ENCODE assay signal across 29 cellular contexts in genomic region chrX:105645667-105646354, GRCh38.
A peak's percentile ranks its signal among the peaks of the same experiment; 100 is the strongest.
DNase-seq lines count a peak whose midpoint lies in the region; ATAC-seq and TF ChIP-seq lines count a peak whose summit lies in the region.
"Had no signal": no experiment of that assay in that cellular context is flagged by ENCODE, and none has a peak within 500 bp of the region (broad histone marks: within the 10 kb centered on the region; RNA-seq: fewer than 3 reads in every experiment).

No MANE protein-coding gene starts in this region.

- no peak for TF ChIP-seq POLR2A in adrenal gland (IDR thresholded peaks at IDR 0.05)

- peak overlapping the region; percentile 69 for H3K4me2 ChIP-seq in skeletal muscle satellite cell (ENCODE audit: low read length)
- H3K4me2 ChIP-seq: BLaER1 treated with 17β-estradiol and CSF1 and Interleukin-3, amounts not matched to agents 10 nM and 100 nM had no signal

- H3K4me1 ChIP-seq in adrenal gland (replicated peaks in 1 of 2) (no peaks in the 10 kb centered on the region), foreskin keratinocyte (peaks cover 4% of the 10 kb centered on the region), skeletal muscle satellite cell (ENCODE audit: control insufficient read depth, insufficient read depth, low read length) (peaks cover 11% of the 10 kb centered on the region)
- H3K4me1 ChIP-seq: BLaER1 treated with 17β-estradiol and CSF1 and Interleukin-3, amounts not matched to agents 10 nM and 100 nM; esophagus muscularis mucosa; gastroesophageal sphincter; left lung; spleen; transverse colon had no signal

- H3K27ac ChIP-seq in adrenal gland (no peak overlapping the region), foreskin keratinocyte (no peak overlapping the region)
- H3K27ac ChIP-seq: BLaER1 treated with 17β-estradiol and CSF1 and Interleukin-3, amounts not matched to agents 10 nM and 100 nM; coronary artery; esophagus muscularis mucosa; gastroesophageal sphincter; left lung; spleen; transverse colon; VCaP had no signal

- TF ChIP-seq CTCF in adrenal gland (IDR thresholded peaks at IDR 0.05), result no peak
- TF ChIP-seq CTCF in foreskin keratinocyte (conservative IDR thresholded peaks at IDR 0.05), result no peak
- TF ChIP-seq CTCF in GM13977 (IDR thresholded peaks at IDR 0.05; ENCODE audit: extremely low read depth, insufficient read depth, missing control alignments), result no peak

- H3K9me3 ChIP-seq in adrenal gland (replicated peaks in 1 of 3) (no peaks in the 10 kb centered on the region), skeletal muscle satellite cell (replicated peaks; ENCODE audit: low read length) (no peaks in the 10 kb centered on the region)
- H3K9me3 ChIP-seq: BLaER1 treated with 17β-estradiol and CSF1 and Interleukin-3, amounts not matched to agents 10 nM and 100 nM; esophagus muscularis mucosa; gastroesophageal sphincter; left lung; spleen; transverse colon had no signal

- DNase-seq in HT1080 (ENCODE audit: low read depth), result peak; percentile 25
- peak in 5 of 7 donors; percentile 18 to 51 (median 40) for DNase-seq in adrenal gland
- DNase-seq in foreskin keratinocyte, result peak; percentile 43 to 67
- DNase-seq in DMS53 (lab: John Stamatoyannopoulos, UW), result no peak
- DNase-seq in NCI-H2171 treated with DMSO at 0.1 percent for 48 hours (lab: John Stamatoyannopoulos, UW), result no peak
- no peak for DNase-seq in GM13977 (ENCODE audit: low spot score)
- DNase-seq: activated CD4-positive, alpha-beta T cell treated with anti-CD3 and anti-CD28 coated beads for 48 hours; activated CD8-positive, alpha-beta memory T cell treated with anti-CD3 and anti-CD28 coated beads for 24 hours; activated effector memory CD4-positive, alpha-beta T cell treated with anti-CD3 and anti-CD28 coated beads, Interleukin-2, amount 50 U/mL, for 16 hours; activated naive CD8-positive, alpha-beta T cell treated with anti-CD3 and anti-CD28 coated beads, Interleukin-2, amount 50 U/mL, for 24 hours; activated T-cell treated with anti-CD3 and anti-CD28 coated beads, Interleukin-2, amount 50 U/mL, for 1 hour; COR-L47; GF-D8; H9; hypothalamus; left lung; naive B cell; NCI-H1417 treated with DMSO at 0.1 percent for 48 hours; NCI-H2081 treated with DMSO at 0.1 percent for 48 hours; Right ventricle myocardium superior; spleen; transverse colon had no signal

- H3K36me3 ChIP-seq in adrenal gland (replicated peaks in 1 of 2), result no peaks in the 10 kb centered on the region
- H3K36me3 ChIP-seq in skeletal muscle satellite cell (ENCODE audit: insufficient read depth, low read length), result no peaks in the 10 kb centered on the region
- H3K36me3 ChIP-seq: BLaER1 treated with 17β-estradiol and CSF1 and Interleukin-3, amounts not matched to agents 10 nM and 100 nM; esophagus muscularis mucosa; gastroesophageal sphincter; left lung; spleen; transverse colon had no signal

- in situ Hi-C loops in GM13977 (cut with MboI; ENCODE audit: low pct_unique_long_range_greater_than_20kb, low sequenced_read_pairs, unreplicated experiment), result no loop called here

- H3K27me3 ChIP-seq in adrenal gland (peaks cover 6% of the 10 kb centered on the region), foreskin keratinocyte (no peaks in the 10 kb centered on the region), skeletal muscle satellite cell (ENCODE audit: control insufficient read depth, insufficient read depth, low read length) (peaks cover 17% of the 10 kb centered on the region)
- H3K27me3 ChIP-seq: esophagus muscularis mucosa, gastroesophageal sphincter, left lung, spleen, transverse colon had no signal

- H3K4me3 ChIP-seq in adrenal gland (no peak overlapping the region), skeletal muscle satellite cell (ENCODE audit: low read length) (peak overlapping the region; percentile 50)
- H3K4me3 ChIP-seq: BLaER1 treated with 17β-estradiol and CSF1 and Interleukin-3, amounts not matched to agents 10 nM and 100 nM; coronary artery; esophagus muscularis mucosa; gastroesophageal sphincter; K562; left lung; spleen; transverse colon had no signal

- intact Hi-C loops in adrenal gland (cut with DNase I), result no loop called here

- peak; percentile 92 for ATAC-seq in foreskin keratinocyte
- ATAC-seq: activated naive CD8-positive, alpha-beta T cell treated with anti-CD3 and anti-CD28 coated beads, Interleukin-2, amount 50 U/mL, for 24 hours; gastroesophageal sphincter; K562; left lung had no signal

- H3K9ac ChIP-seq in skeletal muscle satellite cell (ENCODE audit: low read depth, low read length), result peak overlapping the region; percentile 32
- H3K9ac ChIP-seq: BLaER1 treated with 17β-estradiol and CSF1 and Interleukin-3, amounts not matched to agents 10 nM and 100 nM had no signal

- 35 to 46% (median 43%) methylated on average over 5 of the region's 5 CpGs for WGBS in adrenal gland, 4 donors

Comparison
In these comparisons a context has a peak if more than half of its experiments do, and no peak if none do; other contexts are left out.
1. DNase-seq: peak in HT1080 (single experiment), adrenal gland (5 of 7) and foreskin keratinocyte (2 of 2); none in DMS53 (single experiment), NCI-H2171 treated with DMSO at 0.1 percent for 48 hours (single experiment) and GM13977 (single experiment).